In genomic region chr4:80161413-80162058, GRCh38 we compare ENCODE assay signal across 28 cellular contexts. TPM values are rescaled to one million over a fixed set of nuclear protein-coding genes. Genes with fewer than 3 reads are reported as not detected.
"Had no signal": no experiment of that assay in that cellular context is flagged by ENCODE, and none has a peak within 500 bp of the region (broad histone marks: within the 10 kb centered on the region; RNA-seq: fewer than 3 reads in every experiment).

No MANE protein-coding gene starts in this region.

- ATAC-seq: activated CD8-positive, alpha-beta memory T cell treated with anti-CD3 and anti-CD28 coated beads, Interleukin-2, amount 10 ng/mL, durations not matched to agents 7 days and 5 days; activated naive CD8-positive, alpha-beta T cell treated with anti-CD3 and anti-CD28 coated beads, Interleukin-2, amount 50 U/mL, for 24 hours; WTC11 had no signal

- H3K27me3 ChIP-seq: SJCRH30 had no signal

- H3K4me2 ChIP-seq: PC-9 had no signal

- H3K4me3 ChIP-seq: PC-9, SJCRH30, SK-N-MC had no signal

- H3K9me3 ChIP-seq: SJCRH30 had no signal

- H3K4me1 ChIP-seq: SJCRH30 had no signal

- H3K36me3 ChIP-seq: SJCRH30 had no signal

- H2AFZ ChIP-seq: PC-9 had no signal

- H3K27ac ChIP-seq: PC-9, SJCRH30, SK-N-MC had no signal

- DNase-seq: activated CD4-positive, alpha-beta memory T cell treated with anti-CD3 and anti-CD28 coated beads, Interleukin-2, amount 10 ng/mL, durations not matched to agents 7 days and 5 days; activated CD4-positive, alpha-beta T cell treated with anti-CD3 and anti-CD28 coated beads for 4 hours; activated CD4-positive, CD25-positive, alpha-beta regulatory T cell treated with anti-CD3 and anti-CD28 coated beads, Interleukin-2, amount 50 U/mL, for 72 hours; activated CD8-positive, alpha-beta memory T cell treated with anti-CD3 and anti-CD28 coated beads for 24 hours; activated CD8-positive, alpha-beta memory T cell treated with anti-CD3 and anti-CD28 coated beads, Interleukin-2, amount 10 ng/mL, durations not matched to agents 7 days and 5 days; activated CD8-positive, alpha-beta memory T cell treated with anti-CD3 and anti-CD28 coated beads, Interleukin-2, amount 50 U/mL, for 48 hours; activated effector memory CD4-positive, alpha-beta T cell treated with Interleukin-2 at 50 U/mL for 16 hours; activated naive CD4-positive, alpha-beta T cell treated with anti-CD3 and anti-CD28 coated beads, Interleukin-2, amount 10 ng/mL, durations not matched to agents 7 days and 5 days; activated naive CD8-positive, alpha-beta T cell treated with anti-CD3 and anti-CD28 coated beads, Interleukin-2, amount 50 U/mL, for 24 hours; activated T-cell treated with anti-CD3 and anti-CD28 coated beads, Interleukin-2, amount 50 U/mL, for 48 hours; anterior cingulate cortex; central memory CD4-positive, alpha-beta T cell; NCI-H1105; NCI-H1417 treated with DMSO at 0.1 percent for 48 hours; NCI-H187 treated with DMSO at 0.1 percent for 48 hours; NCI-H2081; NCI-H2171 treated with DMSO at 0.1 percent for 48 hours; NCI-H2227 treated with DMSO at 0.1 percent for 48 hours; NCI-H446; NCI-H510A treated with DMSO at 0.1 percent for 48 hours; NCI-H526 treated with DMSO at 0.1 percent for 48 hours; PC-9; SHP77; SJCRH30; T1000 had no signal

RNA-seq across cellular contexts. Expression of gene PRDM8, which starts 35.8 kb away (rescaled TPM):
- total RNA-seq: OCI-LY7, WTC11 had no signal
